Comparison of ENCODE assay signal across 8 cellular contexts in genomic region chr9:37422289-37423104, GRCh38. TPM values are rescaled to one million over a fixed set of nuclear protein-coding genes. Genes with fewer than 3 reads are reported as not detected.
A peak's percentile ranks its signal among the peaks of the same experiment; 100 is the strongest.
DNase-seq lines count a peak whose midpoint lies in the region; ATAC-seq and TF ChIP-seq lines count a peak whose summit lies in the region.

GRHPR (plus strand) TSS chr9:37422696; CDS start chr9:37422751, 55 bp downstream.

- ATAC-seq in GM21786 (IDR thresholded peaks at IDR 0.05; ENCODE audit: unreplicated experiment) (peak; percentile 95), RWPE2 (ENCODE audit: low read depth) (peak; percentile 96)

- H3K4me3 Mint-ChIP-seq in activated T-helper 2 cell treated with anti-CD3 and anti-CD28 coated beads, Interferon-gamma antibody, Interleukin-2, Interleukin-4, amounts not matched to agents 10 μg/mL and 5 μg/mL and 100 μg/mL, durations not matched to agents 14 hours and 24 hours and 36 hours (ENCODE audit: low read depth): peak within 1 kb of the TSS; percentile 96
- peak within 1 kb of the TSS; percentile 96 for H3K4me3 Mint-ChIP-seq in nephron progenitor cell

- H3K9me3 ChIP-seq in DOHH2 (ENCODE audit: control insufficient read depth, insufficient read depth, low read length): no peaks in the 10 kb centered on the region
- no peaks in the 10 kb centered on the region for H3K9me3 ChIP-seq in RWPE2 (ENCODE audit: severe bottlenecking)
- H3K9me3 ChIP-seq in stomach: no peaks in the 10 kb centered on the region

- H3K4me1 Mint-ChIP-seq in activated T-helper 2 cell treated with anti-CD3 and anti-CD28 coated beads, Interferon-gamma antibody, Interleukin-2, Interleukin-4, amounts not matched to agents 10 μg/mL and 5 μg/mL and 100 μg/mL, durations not matched to agents 14 hours and 24 hours and 36 hours (ENCODE audit: low read depth): peaks cover 12% of the 10 kb centered on the region
- H3K4me1 Mint-ChIP-seq in nephron progenitor cell: peaks cover 30% of the 10 kb centered on the region

- DNase-seq in RWPE2 (ENCODE audit: low spot score) (peak; percentile 85), fibroblast of pulmonary artery (ENCODE audit: low read depth) (peak; percentile 62), nephron progenitor cell (peak; percentile 93), stomach (peak; percentile 91)
- DNase-seq in activated T-helper 2 cell treated with anti-CD3 and anti-CD28 coated beads, Interferon-gamma antibody, Interleukin-2, Interleukin-4, amounts not matched to agents 10 μg/mL and 5 μg/mL and 100 μg/mL, durations not matched to agents 14 hours and 24 hours and 36 hours (ENCODE audit: low spot score): peak; percentile 84

- peak within 1 kb of the TSS; percentile 56 for H3K27ac ChIP-seq in DOHH2 (ENCODE audit: low read depth, low read length)
- peak within 1 kb of the TSS; percentile 67 for H3K27ac ChIP-seq in KMS-11
- peak within 1 kb of the TSS; percentile 46 for H3K27ac ChIP-seq in RWPE2 (ENCODE audit: poor library complexity, severe bottlenecking)
- H3K27ac ChIP-seq in stomach: peak within 1 kb of the TSS; percentile 72 to 89 (median 89)

- H3F3A ChIP-seq in DOHH2 (ENCODE audit: control insufficient read depth, insufficient read depth): peaks cover 8% of the 10 kb centered on the region

- peak within 1 kb of the TSS; percentile 83 for H3K9ac ChIP-seq in KMS-11

- H3K36me3 ChIP-seq in DOHH2 (ENCODE audit: control insufficient read depth, low read length): peaks cover 48% of the 10 kb centered on the region
- H3K36me3 ChIP-seq in KMS-11 (ENCODE audit: insufficient read depth): no peaks in the 10 kb centered on the region
- peaks cover 34% of the 10 kb centered on the region for H3K36me3 ChIP-seq in RWPE2 (ENCODE audit: low read depth)
- H3K36me3 ChIP-seq in stomach: peaks cover 7 to 19% (median 17%) of the 10 kb centered on the region in 4 donors

- TF ChIP-seq CTCF in DOHH2 (IDR thresholded peaks at IDR 0.05; ENCODE audit: low read depth, low read length, poor library complexity, severe bottlenecking) (no peak), KMS-11 (conservative IDR thresholded peaks at IDR 0.05; ENCODE audit: low read depth, low read length) (no peak), RWPE2 (IDR thresholded peaks at IDR 0.05; ENCODE audit: poor library complexity, severe bottlenecking) (no peak), fibroblast of pulmonary artery (IDR thresholded peaks at IDR 0.05; ENCODE audit: low read length, missing control alignments) (no peak), nephron progenitor cell (IDR thresholded peaks at IDR 0.05) (no peak), stomach (IDR thresholded peaks at IDR 0.05) (no peak)

- H3K4me2 ChIP-seq in DOHH2 (ENCODE audit: low read length) (peak within 1 kb of the TSS; percentile 68), KMS-11 (peak within 1 kb of the TSS; percentile 87)

- 0 to 1% (median 0%) methylated on average over 29 to 56 of the region's 56 CpGs for WGBS in stomach, 5 donors

- no peak for TF ChIP-seq EP300 in stomach (IDR thresholded peaks at IDR 0.05)

- H3K79me2 ChIP-seq in DOHH2 (ENCODE audit: control insufficient read depth, low read length) (peaks cover 54% of the 10 kb centered on the region), KMS-11 (ENCODE audit: insufficient read depth, low read depth) (0 out of 2 replicates have a peak, but pooled peaks cover 11% of the 10 kb centered on the region)

- peak in 1 of 4 donors; percentile 66 for TF ChIP-seq POLR2A in stomach (IDR thresholded peaks at IDR 0.05)

- H3K4me3 ChIP-seq in DOHH2 (ENCODE audit: low read length) (peak within 1 kb of the TSS; percentile 99), KMS-11 (IDR thresholded peaks at IDR 0.05; ENCODE audit: insufficient read depth, low read depth, low read length) (no peak within 1 kb of the TSS), RWPE2 (ENCODE audit: severe bottlenecking) (peak within 1 kb of the TSS; percentile 62), fibroblast of pulmonary artery (replicated peaks; ENCODE audit: low read depth, low read length) (peak within 1 kb of the TSS; percentile 94), stomach (peak within 1 kb of the TSS; percentile 75 to 82 (median 80))

- H3K36me3 Mint-ChIP-seq in activated T-helper 2 cell treated with anti-CD3 and anti-CD28 coated beads, Interferon-gamma antibody, Interleukin-2, Interleukin-4, amounts not matched to agents 10 μg/mL and 5 μg/mL and 100 μg/mL, durations not matched to agents 14 hours and 24 hours and 36 hours (ENCODE audit: low read depth): peaks cover 18% of the 10 kb centered on the region
- H3K36me3 Mint-ChIP-seq in nephron progenitor cell (ENCODE audit: low read depth): peaks cover 17% of the 10 kb centered on the region

- intact Hi-C loops in activated T-helper 2 cell treated with anti-CD3 and anti-CD28 coated beads, Interferon-gamma antibody, Interleukin-2, Interleukin-4, amounts not matched to agents 10 μg/mL and 5 μg/mL and 100 μg/mL, durations not matched to agents 14 hours and 24 hours and 36 hours (cut with micrococcal nuclease): loop anchor here (1.0 to 5.0 kb wide), 3 partner anchors 43 to 170 kb away; partner anchors contain the start of genes POLR1E, TOMM5 and ZBTB5
- intact Hi-C loops in stomach (cut with DNase I; ENCODE audit: low total_unique reads): no loop called here

- H3K27me3 Mint-ChIP-seq in activated T-helper 2 cell treated with anti-CD3 and anti-CD28 coated beads, Interferon-gamma antibody, Interleukin-2, Interleukin-4, amounts not matched to agents 10 μg/mL and 5 μg/mL and 100 μg/mL, durations not matched to agents 14 hours and 24 hours and 36 hours (ENCODE audit: low read depth): no peaks in the 10 kb centered on the region
- peaks cover 8% of the 10 kb centered on the region for H3K27me3 Mint-ChIP-seq in nephron progenitor cell (ENCODE audit: low read depth, poor library complexity)

- no peaks in the 10 kb centered on the region for H3K9me3 Mint-ChIP-seq in activated T-helper 2 cell treated with anti-CD3 and anti-CD28 coated beads, Interferon-gamma antibody, Interleukin-2, Interleukin-4, amounts not matched to agents 10 μg/mL and 5 μg/mL and 100 μg/mL, durations not matched to agents 14 hours and 24 hours and 36 hours
- no peaks in the 10 kb centered on the region for H3K9me3 Mint-ChIP-seq in nephron progenitor cell

- H3K27me3 ChIP-seq in DOHH2 (ENCODE audit: control insufficient read depth, low read length) (no peaks in the 10 kb centered on the region), KMS-11 (ENCODE audit: insufficient read depth, low read depth) (no peaks in the 10 kb centered on the region), RWPE2 (ENCODE audit: insufficient read depth, poor library complexity, severe bottlenecking) (no peaks in the 10 kb centered on the region), stomach (no peaks in the 10 kb centered on the region)

- H4K20me1 ChIP-seq in DOHH2 (ENCODE audit: control insufficient read depth, insufficient read depth, low read depth, low read length) (no peaks in the 10 kb centered on the region; the same call in 1 of the 2 replicates), KMS-11 (ENCODE audit: insufficient read depth) (no peaks in the 10 kb centered on the region)

- H3K4me1 ChIP-seq in DOHH2 (ENCODE audit: control insufficient read depth, low read length): peaks cover 63% of the 10 kb centered on the region
- peaks cover 18% of the 10 kb centered on the region for H3K4me1 ChIP-seq in KMS-11 (ENCODE audit: low read depth, poor library complexity, severe bottlenecking)
- no peaks in the 10 kb centered on the region for H3K4me1 ChIP-seq in RWPE2 (ENCODE audit: insufficient read depth, poor library complexity, severe bottlenecking)
- peaks cover 19 to 36% (median 31%) of the 10 kb centered on the region in 4 donors for H3K4me1 ChIP-seq in stomach

- peak within 1 kb of the TSS; percentile 85 for H2AFZ ChIP-seq in KMS-11 (ENCODE audit: low read depth)

- no peaks in the 10 kb centered on the region for H3K9me2 ChIP-seq in DOHH2 (replicated peaks; ENCODE audit: control insufficient read depth, low read length)

- H3K27ac Mint-ChIP-seq in activated T-helper 2 cell treated with anti-CD3 and anti-CD28 coated beads, Interferon-gamma antibody, Interleukin-2, Interleukin-4, amounts not matched to agents 10 μg/mL and 5 μg/mL and 100 μg/mL, durations not matched to agents 14 hours and 24 hours and 36 hours: peak within 1 kb of the TSS; percentile 96
- peak within 1 kb of the TSS; percentile 95 for H3K27ac Mint-ChIP-seq in nephron progenitor cell

RNA-seq across cellular contexts. Expression of gene GRHPR, which starts in this region (rescaled TPM):
- 75.4 and 77.4 TPM in 2 replicates for total RNA-seq in activated T-helper 2 cell treated with anti-CD3 and anti-CD28 coated beads, Interferon-gamma antibody, Interleukin-2, Interleukin-4, amounts not matched to agents 10 μg/mL and 5 μg/mL and 100 μg/mL, durations not matched to agents 14 hours and 24 hours and 36 hours
- 100 to 1,000 TPM in 1 of 5 donors, 10 to 100 TPM in 4; 48.7 to 107 (median 76.8) TPM for total RNA-seq in stomach
- polyA plus RNA-seq in stomach: 100 to 1,000 TPM in 1 of 3 donors, 10 to 100 TPM in 2; 76.3 to 111 (median 86.0) TPM
